In genomic region chr11:57649826-57650738, GRCh38 we compare ENCODE assay signal across 8 cellular contexts. TPM values are rescaled to one million over a fixed set of nuclear protein-coding genes. Genes with fewer than 3 reads are reported as not detected.
A peak's percentile ranks its signal among the peaks of the same experiment; 100 is the strongest.
DNase-seq lines count a peak whose midpoint lies in the region; ATAC-seq lines count a peak whose summit lies in the region.

Gene YPEL4 (minus strand): TSS chr11:57649912. CDS start chr11:57647107, 2,805 bp downstream.

- ATAC-seq in activated CD4-positive, CD25-positive, alpha-beta regulatory T cell treated with anti-CD3 and anti-CD28 coated beads, Interleukin-2, amount 50 U/mL, for 24 hours, result peak; percentile 70 to 79
- no peak for ATAC-seq in HG02571 (IDR thresholded peaks at IDR 0.05; ENCODE audit: unreplicated experiment)

- peaks cover 53% of the 10 kb centered on the region for H3K27me3 Mint-ChIP-seq in IgD-negative memory B cell

- peaks cover 19 to 30% (median 28%) of the 10 kb centered on the region in 3 donors for H3K4me1 Mint-ChIP-seq in IgD-negative memory B cell

- DNase-seq in CD1c-positive myeloid dendritic cell (ENCODE audit: extremely low spot score), result peak; percentile 76
- DNase-seq in cerebellar cortex (ENCODE audit: low spot score), result peak; percentile 93
- DNase-seq in islet precursor cell, result peak; percentile 95
- DNase-seq in stimulated activated CD4-positive, alpha-beta T cell treated with anti-CD3 and anti-CD28 coated beads, Interleukin-1b, Interleukin-23, amount 100 ng/mL, for 24 hours (ENCODE audit: low read depth in 4 of 4, low spot score in 1 of 4), result peak in 3 of 4 experiments; percentile 24 to 30 (median 26)
- DNase-seq in COR-L47 (lab: John Stamatoyannopoulos, UW), result no peak

- H3K36me3 Mint-ChIP-seq in IgD-negative memory B cell, result peaks cover 3% of the 10 kb centered on the region

- H3K27ac Mint-ChIP-seq in IgD-negative memory B cell, result peak within 1 kb of the TSS in 1 of 3 donors; percentile 51

- peak within 1 kb of the TSS in 3 of 4 donors; percentile 50 to 82 (median 79) for H3K4me3 Mint-ChIP-seq in IgD-negative memory B cell

- no peaks in the 10 kb centered on the region for H3K9me3 Mint-ChIP-seq in IgD-negative memory B cell

RNA-seq across cellular contexts. Expression of gene YPEL4, which starts in this region (rescaled TPM):
- polyA plus RNA-seq in IgD-negative memory B cell, result not detected
